In the genomic region with DNA sequence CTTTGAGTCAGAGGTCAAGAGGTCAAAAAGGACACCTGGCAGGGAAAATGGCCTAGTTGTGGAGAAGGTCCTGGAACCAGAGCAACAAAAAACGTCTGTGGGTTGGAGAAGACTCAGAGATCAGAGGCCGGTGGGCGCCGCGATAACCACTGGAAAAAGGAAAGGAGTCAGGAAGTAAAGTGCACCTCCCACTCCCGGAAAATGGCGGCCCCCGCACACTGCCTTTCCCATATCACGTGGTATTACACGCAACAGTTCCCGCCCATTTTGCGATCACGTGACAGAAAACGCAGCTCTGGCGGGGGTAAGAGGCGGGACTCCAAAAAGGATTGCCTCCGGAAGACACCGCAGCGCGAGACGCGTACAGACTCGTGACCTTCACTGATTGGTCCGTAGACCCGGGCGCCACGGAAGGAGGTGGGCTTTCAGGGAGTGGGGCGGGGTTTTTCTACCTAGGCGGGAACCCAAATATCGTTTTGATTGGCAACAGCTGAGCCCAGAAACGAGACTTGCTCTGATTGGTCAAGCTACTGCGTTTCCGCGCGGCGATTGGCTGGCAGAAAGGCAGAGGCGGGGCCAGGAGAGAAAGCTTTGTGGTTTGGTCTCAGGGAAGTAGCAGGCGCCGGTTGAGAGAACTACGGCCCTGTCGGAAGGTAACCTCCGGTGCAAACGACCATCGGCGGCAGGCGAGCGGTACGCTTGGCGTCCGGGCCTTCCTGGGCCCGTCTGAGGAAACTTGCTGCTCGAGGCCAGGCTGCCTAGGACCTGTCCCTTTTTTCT, we compare ENCODE assay signal across 1 cellular context.
TF ChIP-seq lines count a peak whose summit lies in the region.

TSS of gene ACTMAP (minus strand) at position 193 of the 780 bp plus-strand sequence. CDS start 674 bp downstream, outside the sequence.

TF ChIP-seq in K562, 482 proteins besides CTCF, POLR2A, EP300 and RAD21 (continued from another document and continues in another):
- TF ChIP-seq BCLAF1 (IDR thresholded peaks at IDR 0.05; ENCODE audit: borderline replicate concordance in 1 of 2, control insufficient read depth in 1 of 2, low read depth in 2 of 2, low read length in 1 of 2): no peak
- peak; percentile 23; the same call in 1 of the 2 replicates for TF ChIP-seq POLR2AphosphoS5 (IDR thresholded peaks at IDR 0.05; ENCODE audit: control insufficient read depth, insufficient read depth, low read depth, low read length)
- peak; percentile 57; the same call in 1 of the 2 replicates for TF ChIP-seq HLTF (IDR thresholded peaks at IDR 0.05)
- TF ChIP-seq CEBPZ (IDR thresholded peaks at IDR 0.05; ENCODE audit: borderline replicate concordance, low read depth, low read length): peak; percentile 81
- no peak for TF ChIP-seq STAG1 (CRISPR knock-in tag; IDR thresholded peaks at IDR 0.05; ENCODE audit: borderline replicate concordance)
- TF ChIP-seq ZNF696 (CRISPR knock-in tag; conservative IDR thresholded peaks at IDR 0.05): no peak
- no peak for TF ChIP-seq ZNF24 (IDR thresholded peaks at IDR 0.05)
- TF ChIP-seq CBX2 (IDR thresholded peaks at IDR 0.05; ENCODE audit: insufficient read depth, low read length, poor library complexity, severe bottlenecking): no peak
- no peak for TF ChIP-seq CBX5 (IDR thresholded peaks at IDR 0.05; ENCODE audit: borderline replicate concordance, low read depth)
- TF ChIP-seq, protein P1, sequence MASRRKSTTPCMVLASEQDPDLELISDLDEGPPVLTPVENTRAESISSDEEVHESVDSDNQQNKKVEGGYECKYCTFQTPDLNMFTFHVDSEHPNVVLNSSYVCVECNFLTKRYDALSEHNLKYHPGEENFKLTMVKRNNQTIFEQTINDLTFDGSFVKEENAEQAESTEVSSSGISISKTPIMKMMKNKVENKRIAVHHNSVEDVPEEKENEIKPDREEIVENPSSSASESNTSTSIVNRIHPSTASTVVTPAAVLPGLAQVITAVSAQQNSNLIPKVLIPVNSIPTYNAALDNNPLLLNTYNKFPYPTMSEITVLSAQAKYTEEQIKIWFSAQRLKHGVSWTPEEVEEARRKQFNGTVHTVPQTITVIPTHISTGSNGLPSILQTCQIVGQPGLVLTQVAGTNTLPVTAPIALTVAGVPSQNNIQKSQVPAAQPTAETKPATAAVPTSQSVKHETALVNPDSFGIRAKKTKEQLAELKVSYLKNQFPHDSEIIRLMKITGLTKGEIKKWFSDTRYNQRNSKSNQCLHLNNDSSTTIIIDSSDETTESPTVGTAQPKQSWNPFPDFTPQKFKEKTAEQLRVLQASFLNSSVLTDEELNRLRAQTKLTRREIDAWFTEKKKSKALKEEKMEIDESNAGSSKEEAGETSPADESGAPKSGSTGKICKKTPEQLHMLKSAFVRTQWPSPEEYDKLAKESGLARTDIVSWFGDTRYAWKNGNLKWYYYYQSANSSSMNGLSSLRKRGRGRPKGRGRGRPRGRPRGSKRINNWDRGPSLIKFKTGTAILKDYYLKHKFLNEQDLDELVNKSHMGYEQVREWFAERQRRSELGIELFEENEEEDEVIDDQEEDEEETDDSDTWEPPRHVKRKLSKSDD (conservative IDR thresholded peaks at IDR 0.05; ENCODE audit: low read length): no peak; the same call in 1 of the 2 replicates
- no peak for TF ChIP-seq FOXJ3 (CRISPR knock-in tag; IDR thresholded peaks at IDR 0.05)
- no peak for TF ChIP-seq ZKSCAN3 (CRISPR knock-in tag; IDR thresholded peaks at IDR 0.05)
- TF ChIP-seq NFRKB (IDR thresholded peaks at IDR 0.05; ENCODE audit: low read depth): peak; percentile 74
- TF ChIP-seq, protein P2, sequence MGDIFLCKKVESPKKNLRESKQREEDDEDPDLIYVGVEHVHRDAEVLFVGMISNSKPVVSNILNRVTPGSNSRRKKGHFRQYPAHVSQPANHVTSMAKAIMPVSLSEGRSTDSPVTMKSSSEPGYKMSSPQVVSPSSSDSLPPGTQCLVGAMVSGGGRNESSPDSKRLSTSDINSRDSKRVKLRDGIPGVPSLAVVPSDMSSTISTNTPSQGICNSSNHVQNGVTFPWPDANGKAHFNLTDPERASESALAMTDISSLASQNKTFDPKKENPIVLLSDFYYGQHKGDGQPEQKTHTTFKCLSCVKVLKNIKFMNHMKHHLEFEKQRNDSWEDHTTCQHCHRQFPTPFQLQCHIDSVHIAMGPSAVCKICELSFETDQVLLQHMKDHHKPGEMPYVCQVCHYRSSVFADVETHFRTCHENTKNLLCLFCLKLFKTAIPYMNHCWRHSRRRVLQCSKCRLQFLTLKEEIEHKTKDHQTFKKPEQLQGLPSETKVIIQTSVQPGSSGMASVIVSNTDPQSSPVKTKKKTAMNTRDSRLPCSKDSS (IDR thresholded peaks at IDR 0.05; ENCODE audit: low read depth, partially characterized antibody): no peak
- 0 out of 2 replicates have a peak, but pooled peaks have one; percentile 20 for TF ChIP-seq BCOR (IDR thresholded peaks at IDR 0.05)
- 0 out of 2 replicates have a peak, but pooled peaks have one; percentile 52 for TF ChIP-seq AFF4 (CRISPR knock-in tag; IDR thresholded peaks at IDR 0.05)
- no peak for TF ChIP-seq HOXB6 (CRISPR knock-in tag; IDR thresholded peaks at IDR 0.05; ENCODE audit: borderline replicate concordance)
- 0 out of 2 replicates have a peak, but pooled peaks have one; percentile 75 for TF ChIP-seq ZNF589 (CRISPR knock-in tag; IDR thresholded peaks at IDR 0.05; ENCODE audit: low read depth)
- peak; percentile 66 to 79 for TF ChIP-seq ARNT (IDR thresholded peaks at IDR 0.05)
- no peak for TF ChIP-seq RBM39 (optimal IDR thresholded peaks at IDR 0.05; ENCODE audit: low read depth, low read length)
- no peak; the same call in 1 of the 2 replicates for TF ChIP-seq ZNF224 (CRISPR knock-in tag; IDR thresholded peaks at IDR 0.05)
- peak; percentile 55; the same call in 1 of the 2 replicates for TF ChIP-seq ETS1 (conservative IDR thresholded peaks at IDR 0.05; ENCODE audit: control insufficient read depth, low read depth, low read length)
- no peak for TF ChIP-seq CHAMP1 (IDR thresholded peaks at IDR 0.05)
- TF ChIP-seq ZNF717 (CRISPR knock-in tag; IDR thresholded peaks at IDR 0.05): no peak
- TF ChIP-seq KLF6 (CRISPR knock-in tag; IDR thresholded peaks at IDR 0.05; ENCODE audit: borderline replicate concordance): peak; percentile 85; the same call in 1 of the 2 replicates
- no peak for TF ChIP-seq RCOR1 (IDR thresholded peaks at IDR 0.05; ENCODE audit: borderline replicate concordance in 1 of 2, low read depth in 2 of 2, low read length in 2 of 2)
- TF ChIP-seq ZNF583 (CRISPR knock-in tag; IDR thresholded peaks at IDR 0.05): no peak
